Comparison of ENCODE assay signal across 18 cellular contexts in genomic region chr13:64052526-64052925, GRCh38.
"Had no signal": no experiment of that assay in that cellular context is flagged by ENCODE, and none has a peak within 500 bp of the region (broad histone marks: within the 10 kb centered on the region; RNA-seq: fewer than 3 reads in every experiment).

No MANE protein-coding gene starts in this region.

- H3K4me1 Mint-ChIP-seq: activated naive CD8-positive, alpha-beta T cell treated with anti-CD3 and anti-CD28 coated beads, Interleukin-2, amount 10 ng/mL, durations not matched to agents 7 days and 5 days; memory B cell; nephron progenitor cell had no signal

- H3K9me3 Mint-ChIP-seq: activated naive CD8-positive, alpha-beta T cell treated with anti-CD3 and anti-CD28 coated beads, Interleukin-2, amount 10 ng/mL, durations not matched to agents 7 days and 5 days; nephron progenitor cell; type B pancreatic cell had no signal

- H3K36me3 Mint-ChIP-seq: activated naive CD8-positive, alpha-beta T cell treated with anti-CD3 and anti-CD28 coated beads, Interleukin-2, amount 10 ng/mL, durations not matched to agents 7 days and 5 days; memory B cell; type B pancreatic cell had no signal

- H3K4me3 ChIP-seq: breast epithelium, left lung, ovary, suprapubic skin had no signal

- H3K36me3 ChIP-seq: breast epithelium, left lung, ovary, suprapubic skin had no signal

- H3K27ac Mint-ChIP-seq: activated CD8-positive, alpha-beta T cell treated with anti-CD3 and anti-CD28 coated beads, Interleukin-2, amount 10 ng/mL, durations not matched to agents 7 days and 5 days; activated naive CD8-positive, alpha-beta T cell treated with anti-CD3 and anti-CD28 coated beads, Interleukin-2, amount 10 ng/mL, durations not matched to agents 7 days and 5 days; memory B cell; nephron progenitor cell; type B pancreatic cell had no signal

- H3K27me3 ChIP-seq: breast epithelium, left lung, ovary, suprapubic skin had no signal

- ATAC-seq: activated CD8-positive, alpha-beta T cell treated with anti-CD3 and anti-CD28 coated beads, Interleukin-2, amount 10 ng/mL, durations not matched to agents 7 days and 5 days; esophagus mucosa; left lung; stimulated activated naive CD8-positive, alpha-beta T cell treated with anti-CD3 and anti-CD28 coated beads, Interleukin-15, Interleukin-2, amounts not matched to agents 100 U/mL and 50 U/mL, for 24 hours had no signal

- H3K4me3 Mint-ChIP-seq: activated CD8-positive, alpha-beta T cell treated with anti-CD3 and anti-CD28 coated beads, Interleukin-2, amount 10 ng/mL, durations not matched to agents 7 days and 5 days; activated naive CD8-positive, alpha-beta T cell treated with anti-CD3 and anti-CD28 coated beads, Interleukin-2, amount 10 ng/mL, durations not matched to agents 7 days and 5 days; memory B cell; nephron progenitor cell; type B pancreatic cell had no signal

- H3K4me1 ChIP-seq: breast epithelium, left lung, suprapubic skin had no signal

- DNase-seq: activated CD4-positive, alpha-beta T cell treated with anti-CD3 and anti-CD28 coated beads for 48 hours; activated CD8-positive, alpha-beta memory T cell treated with anti-CD3 and anti-CD28 coated beads, Interleukin-2, amount 50 U/mL, for 48 hours; activated CD8-positive, alpha-beta T cell treated with anti-CD3 and anti-CD28 coated beads, Interleukin-2, amount 10 ng/mL, durations not matched to agents 7 days and 5 days; activated naive CD8-positive, alpha-beta T cell treated with anti-CD3 and anti-CD28 coated beads, Interleukin-2, amount 10 ng/mL, durations not matched to agents 7 days and 5 days; aorta; dermis blood vessel endothelial cell; head of caudate nucleus; left lung; nephron progenitor cell; ovary; stimulated activated CD4-positive, alpha-beta T cell treated with anti-CD3 and anti-CD28 coated beads, Interleukin-4, amount 100 ng/mL, for 1 hour; stimulated activated CD8-positive, alpha-beta memory T cell treated with anti-CD3 and anti-CD28 coated beads, Interleukin-4, amount 100 ng/mL, for 48 hours; stimulated activated naive CD8-positive, alpha-beta T cell treated with anti-CD3 and anti-CD28 coated beads, Interleukin-15, Interleukin-2, amounts not matched to agents 100 U/mL and 50 U/mL, for 24 hours had no signal

- H3K9me3 ChIP-seq: breast epithelium, ovary, suprapubic skin had no signal

- H3K27me3 Mint-ChIP-seq: activated naive CD8-positive, alpha-beta T cell treated with anti-CD3 and anti-CD28 coated beads, Interleukin-2, amount 10 ng/mL, durations not matched to agents 7 days and 5 days; memory B cell; type B pancreatic cell had no signal

- H3K27ac ChIP-seq: breast epithelium, left lung, ovary, suprapubic skin had no signal
